In the genomic region with DNA sequence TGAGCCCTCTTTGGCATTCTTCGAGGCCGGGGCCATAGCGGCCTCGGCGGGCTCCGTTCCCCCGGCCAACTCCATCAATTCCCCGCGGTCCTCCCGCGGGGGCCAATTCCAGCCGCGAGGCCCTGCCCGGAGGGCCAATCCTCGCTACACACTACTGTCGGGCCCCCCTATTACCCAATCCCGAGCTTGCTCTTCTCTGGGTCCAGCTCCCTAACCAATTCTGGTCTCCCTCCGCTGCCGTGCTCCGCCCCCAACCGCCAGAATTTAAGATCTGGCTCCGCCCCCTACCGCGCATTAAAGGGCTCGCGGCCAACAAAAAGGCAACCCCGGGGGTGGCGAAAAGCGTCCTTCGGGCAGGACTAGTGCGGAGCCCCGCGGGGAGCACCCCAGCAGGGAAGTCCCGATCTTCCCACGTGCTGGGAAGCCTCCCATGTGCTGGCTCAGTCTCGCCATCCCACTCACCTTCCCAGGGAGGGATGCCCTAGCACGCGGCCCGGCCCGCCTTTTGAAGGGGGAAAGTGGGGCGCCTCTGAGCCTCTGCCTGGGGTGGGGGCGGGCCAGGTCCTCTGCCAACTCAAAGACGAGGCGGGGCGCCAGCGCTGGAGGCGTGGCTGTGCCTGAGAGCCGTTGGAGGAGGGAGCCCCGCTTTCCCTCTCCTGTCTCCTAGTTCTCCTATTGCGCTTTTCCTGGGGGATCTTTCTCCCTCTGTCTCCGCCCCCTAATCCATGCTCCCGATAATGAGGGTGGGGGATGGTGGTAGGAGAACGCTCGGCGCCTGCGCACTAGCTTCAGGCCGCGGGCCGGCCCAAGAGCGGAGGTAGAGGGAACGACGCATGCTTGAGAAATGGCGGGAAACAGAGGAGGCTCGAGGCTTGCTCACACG, we compare ENCODE assay signal across 1 cellular context.
TF ChIP-seq lines count a peak whose summit lies in the region.

No MANE protein-coding gene starts in this region.

TF ChIP-seq in WTC11, 78 proteins besides CTCF, POLR2A, EP300 and RAD21 (continued from another document):
- TF ChIP-seq, protein P1, sequence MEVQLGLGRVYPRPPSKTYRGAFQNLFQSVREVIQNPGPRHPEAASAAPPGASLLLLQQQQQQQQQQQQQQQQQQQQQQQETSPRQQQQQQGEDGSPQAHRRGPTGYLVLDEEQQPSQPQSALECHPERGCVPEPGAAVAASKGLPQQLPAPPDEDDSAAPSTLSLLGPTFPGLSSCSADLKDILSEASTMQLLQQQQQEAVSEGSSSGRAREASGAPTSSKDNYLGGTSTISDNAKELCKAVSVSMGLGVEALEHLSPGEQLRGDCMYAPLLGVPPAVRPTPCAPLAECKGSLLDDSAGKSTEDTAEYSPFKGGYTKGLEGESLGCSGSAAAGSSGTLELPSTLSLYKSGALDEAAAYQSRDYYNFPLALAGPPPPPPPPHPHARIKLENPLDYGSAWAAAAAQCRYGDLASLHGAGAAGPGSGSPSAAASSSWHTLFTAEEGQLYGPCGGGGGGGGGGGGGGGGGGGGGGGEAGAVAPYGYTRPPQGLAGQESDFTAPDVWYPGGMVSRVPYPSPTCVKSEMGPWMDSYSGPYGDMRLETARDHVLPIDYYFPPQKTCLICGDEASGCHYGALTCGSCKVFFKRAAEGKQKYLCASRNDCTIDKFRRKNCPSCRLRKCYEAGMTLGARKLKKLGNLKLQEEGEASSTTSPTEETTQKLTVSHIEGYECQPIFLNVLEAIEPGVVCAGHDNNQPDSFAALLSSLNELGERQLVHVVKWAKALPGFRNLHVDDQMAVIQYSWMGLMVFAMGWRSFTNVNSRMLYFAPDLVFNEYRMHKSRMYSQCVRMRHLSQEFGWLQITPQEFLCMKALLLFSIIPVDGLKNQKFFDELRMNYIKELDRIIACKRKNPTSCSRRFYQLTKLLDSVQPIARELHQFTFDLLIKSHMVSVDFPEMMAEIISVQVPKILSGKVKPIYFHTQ (CRISPR knock-in tag; IDR thresholded peaks at IDR 0.05) = no peak
- TF ChIP-seq, protein P2, sequence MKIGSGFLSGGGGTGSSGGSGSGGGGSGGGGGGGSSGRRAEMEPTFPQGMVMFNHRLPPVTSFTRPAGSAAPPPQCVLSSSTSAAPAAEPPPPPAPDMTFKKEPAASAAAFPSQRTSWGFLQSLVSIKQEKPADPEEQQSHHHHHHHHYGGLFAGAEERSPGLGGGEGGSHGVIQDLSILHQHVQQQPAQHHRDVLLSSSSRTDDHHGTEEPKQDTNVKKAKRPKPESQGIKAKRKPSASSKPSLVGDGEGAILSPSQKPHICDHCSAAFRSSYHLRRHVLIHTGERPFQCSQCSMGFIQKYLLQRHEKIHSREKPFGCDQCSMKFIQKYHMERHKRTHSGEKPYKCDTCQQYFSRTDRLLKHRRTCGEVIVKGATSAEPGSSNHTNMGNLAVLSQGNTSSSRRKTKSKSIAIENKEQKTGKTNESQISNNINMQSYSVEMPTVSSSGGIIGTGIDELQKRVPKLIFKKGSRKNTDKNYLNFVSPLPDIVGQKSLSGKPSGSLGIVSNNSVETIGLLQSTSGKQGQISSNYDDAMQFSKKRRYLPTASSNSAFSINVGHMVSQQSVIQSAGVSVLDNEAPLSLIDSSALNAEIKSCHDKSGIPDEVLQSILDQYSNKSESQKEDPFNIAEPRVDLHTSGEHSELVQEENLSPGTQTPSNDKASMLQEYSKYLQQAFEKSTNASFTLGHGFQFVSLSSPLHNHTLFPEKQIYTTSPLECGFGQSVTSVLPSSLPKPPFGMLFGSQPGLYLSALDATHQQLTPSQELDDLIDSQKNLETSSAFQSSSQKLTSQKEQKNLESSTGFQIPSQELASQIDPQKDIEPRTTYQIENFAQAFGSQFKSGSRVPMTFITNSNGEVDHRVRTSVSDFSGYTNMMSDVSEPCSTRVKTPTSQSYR (CRISPR knock-in tag; IDR thresholded peaks at IDR 0.05) = peak; percentile 97
- TF ChIP-seq OVOL2 (CRISPR knock-in tag; IDR thresholded peaks at IDR 0.05; ENCODE audit: borderline replicate concordance) = no peak
- TF ChIP-seq, protein P3, sequence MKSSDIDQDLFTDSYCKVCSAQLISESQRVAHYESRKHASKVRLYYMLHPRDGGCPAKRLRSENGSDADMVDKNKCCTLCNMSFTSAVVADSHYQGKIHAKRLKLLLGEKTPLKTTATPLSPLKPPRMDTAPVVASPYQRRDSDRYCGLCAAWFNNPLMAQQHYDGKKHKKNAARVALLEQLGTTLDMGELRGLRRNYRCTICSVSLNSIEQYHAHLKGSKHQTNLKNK (CRISPR knock-in tag; IDR thresholded peaks at IDR 0.05) = no peak
- TF ChIP-seq, protein P4, sequence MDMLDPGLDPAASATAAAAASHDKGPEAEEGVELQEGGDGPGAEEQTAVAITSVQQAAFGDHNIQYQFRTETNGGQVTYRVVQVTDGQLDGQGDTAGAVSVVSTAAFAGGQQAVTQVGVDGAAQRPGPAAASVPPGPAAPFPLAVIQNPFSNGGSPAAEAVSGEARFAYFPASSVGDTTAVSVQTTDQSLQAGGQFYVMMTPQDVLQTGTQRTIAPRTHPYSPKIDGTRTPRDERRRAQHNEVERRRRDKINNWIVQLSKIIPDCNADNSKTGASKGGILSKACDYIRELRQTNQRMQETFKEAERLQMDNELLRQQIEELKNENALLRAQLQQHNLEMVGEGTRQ (CRISPR knock-in tag; IDR thresholded peaks at IDR 0.05) = no peak
